9 cellular contexts compared by ENCODE assay signal in the genomic region with DNA sequence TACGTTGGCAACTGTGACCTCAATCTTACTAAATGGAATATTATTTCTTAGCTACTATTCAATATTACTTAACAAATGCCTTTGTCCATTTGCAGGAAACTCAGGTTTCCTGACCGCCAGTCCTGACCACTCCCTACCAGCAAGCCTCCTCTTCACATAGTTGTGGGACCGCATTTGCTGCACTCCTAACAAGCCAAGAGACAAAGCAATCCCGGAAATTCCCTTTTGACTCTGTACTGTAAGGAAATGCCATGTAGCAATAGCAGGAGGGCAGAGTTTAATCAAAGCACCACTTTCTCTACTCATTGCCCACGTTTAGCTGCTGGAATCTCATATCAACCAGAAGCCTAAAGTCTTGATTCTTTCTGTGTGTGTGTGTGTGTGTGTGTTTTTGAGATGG. TPM values are rescaled to one million over a fixed set of nuclear protein-coding genes. Genes with fewer than 3 reads are reported as not detected.
DNase-seq lines count a peak whose midpoint lies in the region; ATAC-seq and TF ChIP-seq lines count a peak whose summit lies in the region.
"Had no signal": no experiment of that assay in that cellular context is flagged by ENCODE, and none has a peak within 500 bp of the region (broad histone marks: within the 10 kb centered on the region; RNA-seq: fewer than 3 reads in every experiment).

No MANE protein-coding gene starts in this region.

- H3K27ac ChIP-seq in RWPE1: peak overlapping the region; percentile 36; the same call in 1 of the 2 replicates

- POLR2A ChIA-PET in RWPE1 (lab: Yijun Ruan, JAX; ENCODE audit: low non-redundant PET): no interaction called here

- H3K36me3 Mint-ChIP-seq in activated T-helper 17 cell treated with anti-CD3 and anti-CD28 coated beads, Interleukin-2, amount 50 U/mL, for 72 hours (ENCODE audit: low read depth): no peaks in the 10 kb centered on the region

- H3K4me3 ChIP-seq in fibroblast of pulmonary artery (replicated peaks; ENCODE audit: low read depth, low read length): no peak overlapping the region

- no peak for ATAC-seq in activated T-helper 17 cell treated with anti-CD3 and anti-CD28 coated beads, Interleukin-2, amount 50 U/mL, for 72 hours (replicated peaks)

- CTCF ChIA-PET in RWPE1 (lab: Yijun Ruan, JAX): interaction anchor here (0.6 kb wide), 1 partner anchor 10 kb away, joined by 7 read pairs; no protein-coding TSS in a partner anchor

- TF ChIP-seq CTCF in RWPE1 (conservative IDR thresholded peaks at IDR 0.05; ENCODE audit: low read depth) (no peak), fibroblast of pulmonary artery (IDR thresholded peaks at IDR 0.05; ENCODE audit: low read length, missing control alignments) (no peak)

- peaks cover 4% of the 10 kb centered on the region for H3K27me3 Mint-ChIP-seq in activated T-helper 17 cell treated with anti-CD3 and anti-CD28 coated beads, Interleukin-2, amount 50 U/mL, for 72 hours

- H3K4me1 Mint-ChIP-seq in activated T-helper 17 cell treated with anti-CD3 and anti-CD28 coated beads, Interleukin-2, amount 50 U/mL, for 72 hours: no peaks in the 10 kb centered on the region

- H3K9me3 Mint-ChIP-seq in activated T-helper 17 cell treated with anti-CD3 and anti-CD28 coated beads, Interleukin-2, amount 50 U/mL, for 72 hours: no peaks in the 10 kb centered on the region

- DNase-seq in DMS153 treated with DMSO at 0.1 percent for 48 hours (lab: John Stamatoyannopoulos, UW; ENCODE audit: unreplicated experiment) (peak; percentile 16), RWPE1 (ENCODE audit: low spot score) (peak; percentile 38), fibroblast of pulmonary artery (ENCODE audit: low read depth) (peak; percentile 92), non-pigmented ciliary epithelial cell (ENCODE audit: low read depth) (peak; percentile 84), NCI-H1694 treated with DMSO at 0.1 percent for 48 hours (lab: John Stamatoyannopoulos, UW) (no peak), NCI-H1417 treated with DMSO at 0.1 percent for 48 hours (lab: John Stamatoyannopoulos, UW) (no peak), T-helper 9 cell (no peak)
- DNase-seq: NCI-H345 had no signal

- H3K27ac Mint-ChIP-seq in activated T-helper 17 cell treated with anti-CD3 and anti-CD28 coated beads, Interleukin-2, amount 50 U/mL, for 72 hours: no peak overlapping the region

- no peak overlapping the region for H3K4me3 Mint-ChIP-seq in activated T-helper 17 cell treated with anti-CD3 and anti-CD28 coated beads, Interleukin-2, amount 50 U/mL, for 72 hours

RNA-seq across cellular contexts. Expression of a gene that starts 28.1 kb away (rescaled TPM):
- 10 to 100 TPM; 33.4 to 41.9 TPM for total RNA-seq in activated T-helper 17 cell treated with anti-CD3 and anti-CD28 coated beads, Interleukin-2, amount 50 U/mL, for 72 hours

RNA-seq across cellular contexts. Expression of a gene that starts 28.3 kb away (rescaled TPM):
- total RNA-seq in activated T-helper 17 cell treated with anti-CD3 and anti-CD28 coated beads, Interleukin-2, amount 50 U/mL, for 72 hours: not detected

Comparison
In these comparisons a context has a peak if more than half of its experiments do, and no peak if none do; other contexts are left out.
1. DNase-seq: peak in DMS153 treated with DMSO at 0.1 percent for 48 hours (single experiment), RWPE1 (single experiment), fibroblast of pulmonary artery (single experiment) and non-pigmented ciliary epithelial cell (single experiment); none in NCI-H1694 treated with DMSO at 0.1 percent for 48 hours (single experiment), NCI-H1417 treated with DMSO at 0.1 percent for 48 hours (single experiment) and T-helper 9 cell (single experiment).